Comparison of ENCODE assay signal across 19 cellular contexts in genomic region chr5:103889500-103890209, GRCh38.
A peak's percentile ranks its signal among the peaks of the same experiment; 100 is the strongest.
DNase-seq lines count a peak whose midpoint lies in the region; ATAC-seq and TF ChIP-seq lines count a peak whose summit lies in the region.
"Had no signal": no experiment of that assay in that cellular context is flagged by ENCODE, and none has a peak within 500 bp of the region (broad histone marks: within the 10 kb centered on the region; RNA-seq: fewer than 3 reads in every experiment).

No MANE protein-coding gene starts in this region.

- no peaks in the 10 kb centered on the region for H3K36me3 ChIP-seq in HCT116 (ENCODE audit: control insufficient read depth in 1 of 2, insufficient read depth in 2 of 2, low read length in 2 of 2)
- H3K36me3 ChIP-seq: ascending aorta, esophagus muscularis mucosa, HAP-1, SJSA1, thoracic aorta had no signal

- H3K9ac ChIP-seq in HCT116 (ENCODE audit: low read length): no peak overlapping the region

- POLR2A ChIA-PET in HCT116 (lab: Charles Lee): no interaction called here

- CTCF ChIA-PET in HCT116 (lab: Charles Lee): no interaction called here

- no peaks in the 10 kb centered on the region for H4K20me1 ChIP-seq in HCT116 (ENCODE audit: insufficient read depth)

- H3K4me1 ChIP-seq in HCT116 (ENCODE audit: control insufficient read depth in 1 of 2, insufficient read depth in 2 of 2, low read length in 2 of 2): no peaks in the 10 kb centered on the region
- H3K4me1 ChIP-seq: ascending aorta, esophagus muscularis mucosa, SJSA1 had no signal

- H3K79me2 ChIP-seq in HCT116 (ENCODE audit: insufficient read depth, low read length): no peaks in the 10 kb centered on the region

- no peak for DNase-seq in HCT116 (ENCODE audit: low read depth, low spot score)
- DNase-seq in putamen (ENCODE audit: low spot score): peak; percentile 23
- no peak for DNase-seq in foreskin melanocyte
- DNase-seq in activated CD4-positive, alpha-beta T cell treated with anti-CD3 and anti-CD28 coated beads, Interleukin-2, amount 50 U/mL, for 48 hours: no peak
- DNase-seq in HUDEP-2 (lab: John Stamatoyannopoulos, UW; ENCODE audit: unreplicated experiment in 76 of 76): no peak
- DNase-seq: activated effector memory CD4-positive, alpha-beta T cell treated with Interleukin-2 at 50 U/mL for 16 hours; cortex of kidney; KG1; naive B cell; NCI-H1105 treated with DMSO at 0.1 percent for 48 hours had no signal

- no peak for TF ChIP-seq POLR2A in HCT116 (IDR thresholded peaks at IDR 0.05; ENCODE audit: borderline replicate concordance, extremely low read depth, insufficient read depth, insufficient read length)

- RAD21 ChIA-PET in HCT116 (lab: Charles Lee; ENCODE audit: low non-redundant PET in 1 of 2, low total read pairs in 2 of 2, uncharacterized antibody in 2 of 2, unreplicated experiment in 2 of 2): no interaction called here

- ATAC-seq in GM18867 (IDR thresholded peaks at IDR 0.05; ENCODE audit: unreplicated experiment) (peak; percentile 88), HCT116 (no peak), HG03457 (IDR thresholded peaks at IDR 0.05; ENCODE audit: unreplicated experiment) (peak; percentile 54), GM18909 (IDR thresholded peaks at IDR 0.05; ENCODE audit: poor library complexity, unreplicated experiment) (no peak)
- ATAC-seq: left lobe of liver had no signal

- intact Hi-C loops in HCT116 (cut with micrococcal nuclease): no loop called here

- H3K4me3 ChIP-seq in HCT116 (replicated peaks in 1 of 2; ENCODE audit: low read depth in 1 of 2, low read length in 2 of 2): no peak overlapping the region
- H3K4me3 ChIP-seq: ascending aorta, esophagus muscularis mucosa, HAP-1, SJSA1, thoracic aorta had no signal

- peak overlapping the region; percentile 19 for H2AFZ ChIP-seq in HCT116 (ENCODE audit: low read depth, low read length, poor library complexity, severe bottlenecking)

- no peak for TF ChIP-seq CTCF in HCT116 (IDR thresholded peaks at IDR 0.05 in 2 of 3, conservative IDR thresholded peaks at IDR 0.05 in 1 of 3; ENCODE audit: borderline replicate concordance in 1 of 3, insufficient read depth in 1 of 3, low read depth in 2 of 3, low read length in 2 of 3)

- no peak for TF ChIP-seq RAD21 in HCT116 (IDR thresholded peaks at IDR 0.05; ENCODE audit: low read depth)

- no peaks in the 10 kb centered on the region for H3K27me3 ChIP-seq in HCT116 (ENCODE audit: insufficient read depth, low read length)
- H3K27me3 ChIP-seq: ascending aorta, esophagus muscularis mucosa, SJSA1 had no signal

- no peak overlapping the region for H3K27ac ChIP-seq in HCT116 (ENCODE audit: low read depth, low read length)
- H3K27ac ChIP-seq: ascending aorta, esophagus muscularis mucosa, SJSA1, thoracic aorta had no signal

- H3K9me3 ChIP-seq in HCT116 (ENCODE audit: control insufficient read depth in 1 of 2, insufficient read depth in 1 of 2, low read depth in 1 of 2, low read length in 2 of 2): no peaks in the 10 kb centered on the region
- H3K9me3 ChIP-seq: ascending aorta, esophagus muscularis mucosa, HAP-1, SJSA1, thoracic aorta had no signal

- no peaks in the 10 kb centered on the region for H3K9me2 ChIP-seq in HCT116 (ENCODE audit: insufficient read depth)

- H3K4me2 ChIP-seq in HCT116 (ENCODE audit: low read length): no peak overlapping the region

- no TSS peak for BruUV-seq in HCT116 (replicated peaks; lab: Mats Ljungman, UMichigan)

TF ChIP-seq in HCT116, 20 proteins besides CTCF, POLR2A, EP300 and RAD21:
- TF ChIP-seq YY1 (IDR thresholded peaks at IDR 0.05; ENCODE audit: extremely low read depth, insufficient replicate concordance, low read depth, low read length) (no peak), POLR2AphosphoS5 (IDR thresholded peaks at IDR 0.05; ENCODE audit: low read depth, low read length) (no peak), ZNF274 (IDR thresholded peaks at IDR 0.05; ENCODE audit: low read depth, low read length) (no peak), ZFX (IDR thresholded peaks at IDR 0.05) (no peak), ZBTB33 (IDR thresholded peaks at IDR 0.05; ENCODE audit: extremely low read depth, insufficient replicate concordance, low read length) (no peak), EZH2phosphoT487 (IDR thresholded peaks at IDR 0.05; ENCODE audit: borderline replicate concordance) (no peak), REST (IDR thresholded peaks at IDR 0.05; ENCODE audit: low read depth) (no peak), ELF1 (IDR thresholded peaks at IDR 0.05; ENCODE audit: borderline replicate concordance, low read depth) (no peak), MAX (IDR thresholded peaks at IDR 0.05) (no peak), SP1 (IDR thresholded peaks at IDR 0.05; ENCODE audit: low read depth) (no peak), CEBPB (IDR thresholded peaks at IDR 0.05; ENCODE audit: low read depth) (no peak), TCF7L2 (IDR thresholded peaks at IDR 0.05; ENCODE audit: borderline replicate concordance, extremely low read depth, insufficient read depth, insufficient read length) (no peak), ATF3 (IDR thresholded peaks at IDR 0.05) (no peak), CBX3 (IDR thresholded peaks at IDR 0.05; ENCODE audit: low read depth) (no peak), EGR1 (IDR thresholded peaks at IDR 0.05; ENCODE audit: low read depth) (no peak), SRF (IDR thresholded peaks at IDR 0.05; ENCODE audit: low read depth) (no peak)

Comparison
In these comparisons a context has a peak if more than half of its experiments do, and no peak if none do; other contexts are left out.
1. ATAC-seq: peak in GM18867 (single experiment) and HG03457 (single experiment); none in HCT116 (single experiment) and GM18909 (single experiment).